Comparison of ENCODE assay signal across 29 cellular contexts in genomic region chr16:29959293-29959692, GRCh38.
"Had no signal": no experiment of that assay in that cellular context is flagged by ENCODE, and none has a peak within 500 bp of the region (broad histone marks: within the 10 kb centered on the region; RNA-seq: fewer than 3 reads in every experiment).

No MANE protein-coding gene starts in this region.

- ATAC-seq: pancreas; stimulated activated memory B cell treated with anti-CD40 and anti-IgM and Interleukin-4, amounts not matched to agents 10 μg/mL and 1 μg/mL and 100 μg/mL, for 72 hours; T-cell; WTC11 had no signal

- H3K4me3 Mint-ChIP-seq: activated CD4-positive, alpha-beta memory T cell treated with anti-CD3 and anti-CD28 coated beads, Interleukin-2, amount 10 ng/mL, durations not matched to agents 7 days and 5 days; activated CD4-positive, alpha-beta T cell treated with anti-CD3 and anti-CD28 coated beads, Interleukin-2, amount 10 ng/mL, durations not matched to agents 7 days and 5 days; activated naive CD8-positive, alpha-beta T cell treated with anti-CD3 and anti-CD28 coated beads, Interleukin-2, amount 10 ng/mL, durations not matched to agents 7 days and 5 days; activated T-cell treated with anti-CD3 and anti-CD28 coated beads, Interleukin-2, amount 50 U/mL, for 24 hours; stimulated activated memory B cell treated with anti-CD40 and anti-IgM and Interleukin-4, amounts not matched to agents 10 μg/mL and 1 μg/mL and 100 μg/mL, for 72 hours; WTC11 had no signal

- H3K27me3 Mint-ChIP-seq: activated naive CD8-positive, alpha-beta T cell treated with anti-CD3 and anti-CD28 coated beads, Interleukin-2, amount 10 ng/mL, durations not matched to agents 7 days and 5 days; activated T-cell treated with anti-CD3 and anti-CD28 coated beads, Interleukin-2, amount 50 U/mL, for 24 hours; stimulated activated memory B cell treated with anti-CD40 and anti-IgM and Interleukin-4, amounts not matched to agents 10 μg/mL and 1 μg/mL and 100 μg/mL, for 72 hours; T-cell had no signal

- H3K36me3 ChIP-seq: brain microvascular endothelial cell, left ventricle myocardium inferior, pancreas, prostate gland, thyroid gland had no signal

- H3K9me3 ChIP-seq: left ventricle myocardium inferior, pancreas, prostate gland, stomach, thyroid gland had no signal

- H3K27ac ChIP-seq: brain microvascular endothelial cell, coronary artery, dorsolateral prefrontal cortex, left ventricle myocardium inferior, pancreas, prostate gland, stomach, thyroid gland had no signal

- H3K27me3 ChIP-seq: brain microvascular endothelial cell, dorsolateral prefrontal cortex, pancreas, stomach, thyroid gland had no signal

- H3K4me3 ChIP-seq: coronary artery, dorsolateral prefrontal cortex, left ventricle myocardium inferior, lung, pancreas, prostate gland, smooth muscle cell, stomach, thyroid gland had no signal

- H3K27ac Mint-ChIP-seq: activated CD4-positive, alpha-beta memory T cell treated with anti-CD3 and anti-CD28 coated beads, Interleukin-2, amount 10 ng/mL, durations not matched to agents 7 days and 5 days; activated CD4-positive, alpha-beta T cell treated with anti-CD3 and anti-CD28 coated beads, Interleukin-2, amount 10 ng/mL, durations not matched to agents 7 days and 5 days; activated naive CD8-positive, alpha-beta T cell treated with anti-CD3 and anti-CD28 coated beads, Interleukin-2, amount 10 ng/mL, durations not matched to agents 7 days and 5 days; activated T-cell treated with anti-CD3 and anti-CD28 coated beads, Interleukin-2, amount 50 U/mL, for 24 hours; nephron progenitor cell; stimulated activated memory B cell treated with anti-CD40 and anti-IgM and Interleukin-4, amounts not matched to agents 10 μg/mL and 1 μg/mL and 100 μg/mL, for 72 hours; WTC11 had no signal

- H3K9me3 Mint-ChIP-seq: activated CD4-positive, alpha-beta memory T cell treated with anti-CD3 and anti-CD28 coated beads, Interleukin-2, amount 10 ng/mL, durations not matched to agents 7 days and 5 days; activated CD4-positive, alpha-beta T cell treated with anti-CD3 and anti-CD28 coated beads, Interleukin-2, amount 10 ng/mL, durations not matched to agents 7 days and 5 days; activated naive CD8-positive, alpha-beta T cell treated with anti-CD3 and anti-CD28 coated beads, Interleukin-2, amount 10 ng/mL, durations not matched to agents 7 days and 5 days; activated T-cell treated with anti-CD3 and anti-CD28 coated beads, Interleukin-2, amount 50 U/mL, for 24 hours; nephron progenitor cell; stimulated activated memory B cell treated with anti-CD40 and anti-IgM and Interleukin-4, amounts not matched to agents 10 μg/mL and 1 μg/mL and 100 μg/mL, for 72 hours; T-cell; WTC11 had no signal

- FAIRE-seq: astrocyte, frontal cortex, pancreas had no signal

- H3K4me2 ChIP-seq: smooth muscle cell had no signal

- DNase-seq: activated CD4-positive, alpha-beta memory T cell treated with anti-CD3 and anti-CD28 coated beads, Interleukin-2, amount 10 ng/mL, durations not matched to agents 7 days and 5 days; activated CD4-positive, alpha-beta T cell treated with anti-CD3 and anti-CD28 coated beads for 1 hour; activated CD4-positive, alpha-beta T cell treated with anti-CD3 and anti-CD28 coated beads, Interleukin-2, amount 10 ng/mL, durations not matched to agents 7 days and 5 days; activated CD8-positive, alpha-beta memory T cell treated with anti-CD3 and anti-CD28 coated beads, Interleukin-2, amount 50 U/mL, for 48 hours; activated naive CD8-positive, alpha-beta T cell treated with anti-CD3 and anti-CD28 coated beads, Interleukin-2, amount 10 ng/mL, durations not matched to agents 7 days and 5 days; activated T-cell treated with anti-CD3 and anti-CD28 coated beads, Interleukin-2, amount 50 U/mL, for 24 hours; amniotic stem cell; brain microvascular endothelial cell; dorsolateral prefrontal cortex; effector memory CD4-positive, alpha-beta T cell; islet precursor cell; left ventricle myocardium inferior; mesendoderm; nephron progenitor cell; pancreas; stimulated activated CD4-positive, alpha-beta T cell treated with anti-CD3 and anti-CD28 coated beads, Interleukin-1b, Interleukin-23, amount 100 ng/mL, for 48 hours; stimulated activated CD4-positive, alpha-beta T cell treated with anti-CD3 and anti-CD28 coated beads, Interleukin-4, amount 100 ng/mL, for 4 hours; stimulated activated CD8-positive, alpha-beta memory T cell treated with anti-CD3 and anti-CD28 coated beads, Interleukin-4, amount 100 ng/mL, for 48 hours; stomach; T-cell; thyroid gland had no signal

- H3K36me3 Mint-ChIP-seq: activated naive CD8-positive, alpha-beta T cell treated with anti-CD3 and anti-CD28 coated beads, Interleukin-2, amount 10 ng/mL, durations not matched to agents 7 days and 5 days; stimulated activated memory B cell treated with anti-CD40 and anti-IgM and Interleukin-4, amounts not matched to agents 10 μg/mL and 1 μg/mL and 100 μg/mL, for 72 hours; T-cell; WTC11 had no signal

- H3K4me1 ChIP-seq: prostate gland had no signal
